22 cellular contexts compared by ENCODE assay signal in genomic region chr19:19429361-19429760, GRCh38. TPM values are rescaled to one million over a fixed set of nuclear protein-coding genes. Genes with fewer than 3 reads are reported as not detected.
DNase-seq lines count a peak whose midpoint lies in the region; ATAC-seq and TF ChIP-seq lines count a peak whose summit lies in the region.
"Had no signal": no experiment of that assay in that cellular context is flagged by ENCODE, and none has a peak within 500 bp of the region (broad histone marks: within the 10 kb centered on the region; RNA-seq: fewer than 3 reads in every experiment).

No MANE protein-coding gene starts in this region.

- H3K27me3 ChIP-seq in CD4-positive, alpha-beta memory T cell (ENCODE audit: insufficient read depth, low read length), result no peaks in the 10 kb centered on the region
- H3K27me3 ChIP-seq in Panc1 (ENCODE audit: control insufficient read depth, insufficient read depth, low read length), result no peaks in the 10 kb centered on the region
- no peaks in the 10 kb centered on the region for H3K27me3 ChIP-seq in neural progenitor cell
- H3K27me3 ChIP-seq: breast epithelium, hepatocyte, tibial artery had no signal

- H3K4me3 ChIP-seq in CD4-positive, alpha-beta memory T cell (ENCODE audit: low read length in 2 of 2), result no peak overlapping the region
- H3K4me3 ChIP-seq in Panc1 (ENCODE audit: low read depth in 2 of 2, low read length in 2 of 2) (no peak overlapping the region), epithelial cell of esophagus (ENCODE audit: low read length) (no peak overlapping the region), neural progenitor cell (no peak overlapping the region)
- H3K4me3 ChIP-seq: breast epithelium, hepatocyte, tibial artery had no signal

- H3K9ac ChIP-seq in neural progenitor cell, result no peak overlapping the region

- ATAC-seq in Panc1 (0 out of 2 replicates have a peak, but pooled peaks have one; percentile 15), SK-N-SH treated with all-trans-retinoic acid at 6 μM for 48 hours (no peak)
- ATAC-seq: activated CD8-positive, alpha-beta memory T cell treated with anti-CD3 and anti-CD28 coated beads, Interleukin-2, amount 10 ng/mL, durations not matched to agents 7 days and 5 days; HepG2; stimulated activated naive CD8-positive, alpha-beta T cell treated with anti-CD3 and anti-CD28 coated beads, Interleukin-15, Interleukin-2, amounts not matched to agents 100 U/mL and 50 U/mL, for 24 hours had no signal

- peaks cover 96% of the 10 kb centered on the region for H4K20me1 ChIP-seq in neural progenitor cell (ENCODE audit: low read depth)

- H3K4me3 Mint-ChIP-seq in CD4-positive, alpha-beta memory T cell, result no peak overlapping the region
- H3K4me3 Mint-ChIP-seq in neural progenitor cell, result no peak overlapping the region
- H3K4me3 Mint-ChIP-seq: activated CD8-positive, alpha-beta memory T cell treated with anti-CD3 and anti-CD28 coated beads, Interleukin-2, amount 10 ng/mL, durations not matched to agents 7 days and 5 days had no signal

- H2AFZ ChIP-seq in neural progenitor cell (replicated peaks), result no peak overlapping the region
- H2AFZ ChIP-seq: hepatocyte had no signal

- intact Hi-C loops in CD4-positive, alpha-beta memory T cell (cut with micrococcal nuclease), result no loop called here
- intact Hi-C loops in Panc1 (cut with micrococcal nuclease; ENCODE audit: unreplicated experiment), result no loop called here
- intact Hi-C loops in head of caudate nucleus (cut with DNase I), result no loop called here

- no peak for DNase-seq in CD4-positive, alpha-beta memory T cell
- no peak for DNase-seq in Panc1 (ENCODE audit: low read depth, low spot score)
- peak; percentile 34 for DNase-seq in epithelial cell of esophagus (ENCODE audit: low read depth)
- DNase-seq in neural progenitor cell (ENCODE audit: low spot score), result no peak
- DNase-seq in caudate nucleus (lab: John Stamatoyannopoulos, UW), result no peak
- DNase-seq in head of caudate nucleus, result no peak
- DNase-seq: activated CD4-positive, alpha-beta T cell treated with anti-CD3 and anti-CD28 coated beads for 48 hours; activated CD8-positive, alpha-beta memory T cell treated with anti-CD3 and anti-CD28 coated beads, Interleukin-2, amount 10 ng/mL, durations not matched to agents 7 days and 5 days; activated effector memory CD4-positive, alpha-beta T cell treated with Interleukin-2 at 50 U/mL for 16 hours; Caco-2; NCI-H1092 treated with DMSO at 0.1 percent for 48 hours; NCI-H2029; OCI-M1; SHP77 treated with DMSO at 0.1 percent for 48 hours; stimulated activated CD4-positive, alpha-beta T cell treated with anti-CD3 and anti-CD28 coated beads, Interleukin-2, amount 100 ng/mL, for 48 hours; stimulated activated naive CD8-positive, alpha-beta T cell treated with anti-CD3 and anti-CD28 coated beads, Interleukin-15, Interleukin-2, amounts not matched to agents 100 U/mL and 50 U/mL, for 24 hours; tibial artery had no signal

- H3K36me3 Mint-ChIP-seq in CD4-positive, alpha-beta memory T cell, result peaks cover 0 to 11% of the 10 kb centered on the region in 2 donors
- H3K36me3 Mint-ChIP-seq in neural progenitor cell, result peaks cover 25% of the 10 kb centered on the region

- H3K27ac ChIP-seq in CD4-positive, alpha-beta memory T cell (ENCODE audit: low read depth, low read length), result no peak overlapping the region
- H3K27ac ChIP-seq in Panc1 (ENCODE audit: low read length) (no peak overlapping the region), neural progenitor cell (no peak overlapping the region), caudate nucleus (ENCODE audit: low read depth, low read length) (no peak overlapping the region)
- H3K27ac ChIP-seq: breast epithelium, hepatocyte, HL-60, tibial artery had no signal

- BruUV-seq in Panc1 (replicated peaks; lab: Mats Ljungman, UMichigan), result no TSS peak

- CTCF ChIA-PET in CD4-positive, alpha-beta memory T cell (lab: Charles Lee; ENCODE audit: partially characterized antibody), result interaction anchor here (0.6 kb wide), 1 partner anchor 142 kb away, joined by 3 read pairs; no protein-coding TSS in a partner anchor
- CTCF ChIA-PET in Panc1 (lab: Charles Lee), result no interaction called here

- peaks cover 0 to 2% (median 0%) of the 10 kb centered on the region in 8 donors for H3K9me3 Mint-ChIP-seq in CD4-positive, alpha-beta memory T cell
- H3K9me3 Mint-ChIP-seq in neural progenitor cell, result no peaks in the 10 kb centered on the region

- H3K4me1 Mint-ChIP-seq in CD4-positive, alpha-beta memory T cell, result peaks cover 51 to 99% (median 75%) of the 10 kb centered on the region in 4 donors
- peaks cover 18% of the 10 kb centered on the region for H3K4me1 Mint-ChIP-seq in neural progenitor cell

- H3K9me3 ChIP-seq in CD4-positive, alpha-beta memory T cell (ENCODE audit: control insufficient read depth in 1 of 2, low read length in 2 of 2), result no peaks in the 10 kb centered on the region
- no peaks in the 10 kb centered on the region for H3K9me3 ChIP-seq in Panc1 (ENCODE audit: control insufficient read depth, insufficient read depth, low read depth, low read length)
- H3K9me3 ChIP-seq in neural progenitor cell (ENCODE audit: low read depth), result no peaks in the 10 kb centered on the region
- H3K9me3 ChIP-seq: breast epithelium, Caco-2, tibial artery had no signal

- no peaks in the 10 kb centered on the region for H3K27me3 Mint-ChIP-seq in CD4-positive, alpha-beta memory T cell
- no peaks in the 10 kb centered on the region for H3K27me3 Mint-ChIP-seq in neural progenitor cell (ENCODE audit: insufficient read depth, low read depth)
- H3K27me3 Mint-ChIP-seq: activated CD8-positive, alpha-beta memory T cell treated with anti-CD3 and anti-CD28 coated beads, Interleukin-2, amount 10 ng/mL, durations not matched to agents 7 days and 5 days had no signal

- no peaks in the 10 kb centered on the region for H3F3A ChIP-seq in neural progenitor cell (ENCODE audit: low read depth)

- POLR2A ChIA-PET in CD4-positive, alpha-beta memory T cell (lab: Charles Lee; ENCODE audit: partially characterized antibody), result no interaction called here
- POLR2A ChIA-PET in Panc1 (lab: Charles Lee), result no interaction called here

- H3K36me3 ChIP-seq in CD4-positive, alpha-beta memory T cell (ENCODE audit: insufficient read depth, low read length), result no peaks in the 10 kb centered on the region
- H3K36me3 ChIP-seq in Panc1 (ENCODE audit: control insufficient read depth, insufficient read depth, low read length) (no peaks in the 10 kb centered on the region), neural progenitor cell (no peaks in the 10 kb centered on the region)
- H3K36me3 ChIP-seq: breast epithelium, tibial artery had no signal

- TF ChIP-seq CTCF in Panc1 (IDR thresholded peaks at IDR 0.05) (no peak), epithelial cell of esophagus (IDR thresholded peaks at IDR 0.05; ENCODE audit: insufficient read depth, low read depth, low read length, missing control alignments) (no peak), neural progenitor cell (IDR thresholded peaks at IDR 0.05) (no peak)

- in situ Hi-C loops in Panc1 (cut with HindIII; ENCODE audit: low pct_unique_long_range_greater_than_20kb, low sequenced_read_pairs), result no loop called here

- peaks cover 84% of the 10 kb centered on the region for H3K4me1 ChIP-seq in CD4-positive, alpha-beta memory T cell (ENCODE audit: insufficient read depth, low read length)
- no peaks in the 10 kb centered on the region for H3K4me1 ChIP-seq in Panc1 (ENCODE audit: control insufficient read depth, insufficient read depth, low read length)
- peaks cover 18% of the 10 kb centered on the region for H3K4me1 ChIP-seq in neural progenitor cell
- H3K4me1 ChIP-seq: Caco-2 had no signal

- no peak overlapping the region for H3K4me2 ChIP-seq in neural progenitor cell
- H3K4me2 ChIP-seq: hepatocyte had no signal

- H3K27ac Mint-ChIP-seq in CD4-positive, alpha-beta memory T cell, result peak overlapping the region in 5 of 7 donors; percentile 20 to 82 (median 67)
- peak overlapping the region; percentile 72 for H3K27ac Mint-ChIP-seq in neural progenitor cell

- H3K79me2 ChIP-seq in neural progenitor cell (ENCODE audit: low read depth), result peaks cover 100% of the 10 kb centered on the region

TF ChIP-seq in SK-N-SH treated with all-trans-retinoic acid at 6 μM for 48 hours, 23 proteins besides CTCF, POLR2A, EP300 and RAD21 (continues in another document):
- no peak for TF ChIP-seq ZNF70 (CRISPR knock-in tag; IDR thresholded peaks at IDR 0.05)
- no peak for TF ChIP-seq GLIS3 (CRISPR knock-in tag; IDR thresholded peaks at IDR 0.05)
- no peak for TF ChIP-seq ISL1 (CRISPR knock-in tag; IDR thresholded peaks at IDR 0.05)
- no peak for TF ChIP-seq POU6F1 (CRISPR knock-in tag; IDR thresholded peaks at IDR 0.05; ENCODE audit: borderline replicate concordance, low read depth)
- no peak for TF ChIP-seq ZFP3 (CRISPR knock-in tag; IDR thresholded peaks at IDR 0.05)

RNA-seq across cellular contexts. Expression of gene GATAD2A, which starts 23.9 kb away (rescaled TPM):
- total RNA-seq in CD4-positive, alpha-beta memory T cell, result 100 to 1,000 TPM; 101 to 108 TPM
- polyA plus RNA-seq in CD4-positive, alpha-beta memory T cell, result 10 to 100 TPM in 1 of 2 donors, 1 to 10 TPM in 1; 3.8 to 30.6 TPM
- total RNA-seq in Panc1 (2021; ENCODE audit: unreplicated experiment), result 99.6 TPM
- 56.1 TPM for polyA plus RNA-seq in Panc1 (2012; ENCODE audit: insufficient read length)
- total RNA-seq in neural progenitor cell (ENCODE audit: low replicate concordance), result 37.9 and 49.8 TPM in 2 replicates
